15 cellular contexts compared by ENCODE assay signal in the genomic region with DNA sequence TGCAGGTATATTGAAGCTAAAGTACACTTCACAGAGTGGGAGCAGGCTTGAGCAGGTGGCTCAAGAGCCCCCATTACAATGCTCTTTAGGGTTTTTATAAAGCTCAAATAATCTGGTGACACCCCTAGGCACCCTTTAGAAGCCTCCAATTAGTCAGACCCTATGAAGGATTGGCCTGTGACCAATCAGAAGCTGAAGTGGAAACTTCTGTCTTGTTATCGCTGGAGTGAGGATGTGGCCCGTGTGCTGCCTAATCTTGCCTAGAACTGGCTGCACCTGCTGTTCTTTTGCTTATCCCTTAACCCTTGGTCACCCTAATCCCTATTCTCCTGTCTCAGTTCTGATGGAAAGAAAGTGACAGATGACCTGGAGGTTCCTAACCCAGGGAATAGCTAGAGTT.
A peak's percentile ranks its signal among the peaks of the same experiment; 100 is the strongest.
DNase-seq lines count a peak whose midpoint lies in the region; TF ChIP-seq lines count a peak whose summit lies in the region.
"Had no signal": no experiment of that assay in that cellular context is flagged by ENCODE, and none has a peak within 500 bp of the region (broad histone marks: within the 10 kb centered on the region; RNA-seq: fewer than 3 reads in every experiment).

No MANE protein-coding gene starts in this region.

- no peak for TF ChIP-seq POLR2A in erythroblast (IDR thresholded peaks at IDR 0.05; ENCODE audit: low read length)

- H3K27ac Mint-ChIP-seq in activated naive CD4-positive, alpha-beta T cell treated with anti-CD3 and anti-CD28 coated beads, Interleukin-2, amount 10 ng/mL, durations not matched to agents 7 days and 5 days, result no peak overlapping the region
- H3K27ac Mint-ChIP-seq in Calu3 (ENCODE audit: unreplicated experiment), result no peak overlapping the region
- H3K27ac Mint-ChIP-seq: T-cell had no signal

- no TSS peak for BruUV-seq in Calu3 (replicated peaks; lab: Mats Ljungman, UMichigan)

- H3K4me3 Mint-ChIP-seq in activated naive CD4-positive, alpha-beta T cell treated with anti-CD3 and anti-CD28 coated beads, Interleukin-2, amount 10 ng/mL, durations not matched to agents 7 days and 5 days, result no peak overlapping the region
- no peak overlapping the region for H3K4me3 Mint-ChIP-seq in Calu3 (ENCODE audit: low read depth, unreplicated experiment)
- H3K4me3 Mint-ChIP-seq: T-cell had no signal

- intact Hi-C loops in Calu3 (cut with micrococcal nuclease; ENCODE audit: unreplicated experiment), result no loop called here

- TF ChIP-seq CTCF in Calu3 (IDR thresholded peaks at IDR 0.05; ENCODE audit: unreplicated experiment), result no peak

- peaks cover 23% of the 10 kb centered on the region for H3K27me3 Mint-ChIP-seq in activated naive CD4-positive, alpha-beta T cell treated with anti-CD3 and anti-CD28 coated beads, Interleukin-2, amount 10 ng/mL, durations not matched to agents 7 days and 5 days
- peaks cover 25% of the 10 kb centered on the region for H3K27me3 Mint-ChIP-seq in Calu3 (ENCODE audit: unreplicated experiment)
- H3K27me3 Mint-ChIP-seq: T-cell had no signal

- H3K4me1 Mint-ChIP-seq in activated naive CD4-positive, alpha-beta T cell treated with anti-CD3 and anti-CD28 coated beads, Interleukin-2, amount 10 ng/mL, durations not matched to agents 7 days and 5 days, result peaks cover 4% of the 10 kb centered on the region
- no peaks in the 10 kb centered on the region for H3K4me1 Mint-ChIP-seq in Calu3 (ENCODE audit: low read depth, unreplicated experiment)

- no peaks in the 10 kb centered on the region for H3K9me3 Mint-ChIP-seq in activated naive CD4-positive, alpha-beta T cell treated with anti-CD3 and anti-CD28 coated beads, Interleukin-2, amount 10 ng/mL, durations not matched to agents 7 days and 5 days
- no peaks in the 10 kb centered on the region for H3K9me3 Mint-ChIP-seq in Calu3 (ENCODE audit: low read depth, unreplicated experiment)
- H3K9me3 Mint-ChIP-seq: T-cell had no signal

- CTCF ChIA-PET in activated naive CD4-positive, alpha-beta T cell treated with anti-CD3 and anti-CD28 coated beads, Interleukin-2, amount 10 ng/mL, durations not matched to agents 7 days and 5 days (lab: Charles Lee), result interaction anchor here (1.1 to 2.8 kb wide), 7 partner anchors 9 to 233 kb away, joined by 3 to 19 read pairs (median 3); no protein-coding TSS in a partner anchor
- CTCF ChIA-PET in Calu3 (lab: Charles Lee), result no interaction called here

- DNase-seq in activated naive CD4-positive, alpha-beta T cell treated with anti-CD3 and anti-CD28 coated beads, Interleukin-2, amount 10 ng/mL, durations not matched to agents 7 days and 5 days, result peak; percentile 5
- no peak for DNase-seq in activated naive CD4-positive, alpha-beta T cell (lab: John Stamatoyannopoulos, UW)
- DNase-seq in NCI-H1436 treated with DMSO at 0.1 percent for 48 hours (lab: John Stamatoyannopoulos, UW) (peak; percentile 20), OCI-M1 (lab: John Stamatoyannopoulos, UW) (peak; percentile 47), erythroblast (lab: John Stamatoyannopoulos, UW) (peak; percentile 5 to 32), Calu3 (no peak), DMS53 (lab: John Stamatoyannopoulos, UW) (no peak)
- DNase-seq in stimulated activated CD4-positive, alpha-beta T cell treated with anti-CD3 and anti-CD28 coated beads, Interleukin-4, amount 100 ng/mL, for 24 hours, result no peak
- DNase-seq: ACHN, GDM1, KG1, NCI-H1694, NCI-H446 treated with DMSO at 0.1 percent for 48 hours, NCI-H774 had no signal

- H3K36me3 Mint-ChIP-seq in activated naive CD4-positive, alpha-beta T cell treated with anti-CD3 and anti-CD28 coated beads, Interleukin-2, amount 10 ng/mL, durations not matched to agents 7 days and 5 days, result no peaks in the 10 kb centered on the region
- no peaks in the 10 kb centered on the region for H3K36me3 Mint-ChIP-seq in Calu3 (ENCODE audit: insufficient read depth, unreplicated experiment)
- H3K36me3 Mint-ChIP-seq: T-cell had no signal

Comparison
In these comparisons a context has a peak if more than half of its experiments do, and no peak if none do; other contexts are left out.
1. DNase-seq: peak in activated naive CD4-positive, alpha-beta T cell treated with anti-CD3 and anti-CD28 coated beads, Interleukin-2, amount 10 ng/mL, durations not matched to agents 7 days and 5 days (single experiment), NCI-H1436 treated with DMSO at 0.1 percent for 48 hours (single experiment), OCI-M1 (single experiment) and erythroblast (2 of 2); none in activated naive CD4-positive, alpha-beta T cell (0 of 4), Calu3 (single experiment), stimulated activated CD4-positive, alpha-beta T cell treated with anti-CD3 and anti-CD28 coated beads, Interleukin-4, amount 100 ng/mL, for 24 hours (single experiment) and DMS53 (single experiment).